In genomic region chr10:129807211-129807610, GRCh38 we compare ENCODE assay signal across 24 cellular contexts.
"Had no signal": no experiment of that assay in that cellular context is flagged by ENCODE, and none has a peak within 500 bp of the region (broad histone marks: within the 10 kb centered on the region; RNA-seq: fewer than 3 reads in every experiment).

No MANE protein-coding gene starts in this region.

- H3K4me1 ChIP-seq: esophagus squamous epithelium, gastrocnemius medialis, heart left ventricle, left ventricle myocardium inferior, lower lobe of right lung had no signal

- H2AFZ ChIP-seq: hepatocyte had no signal

- H3K4me1 Mint-ChIP-seq: immature natural killer cell, mesothelial cell of epicardium, naive B cell had no signal

- ATAC-seq: effector memory CD8-positive, alpha-beta T cell; gastrocnemius medialis; heart left ventricle; left colon; left lobe of liver; lower lobe of right lung; mucosa of descending colon had no signal

- DNase-seq: dermis blood vessel endothelial cell; dorsolateral prefrontal cortex; effector CD8-positive, alpha-beta T cell; effector memory CD8-positive, alpha-beta T cell; esophagus squamous epithelium; foreskin fibroblast; foreskin melanocyte; gastrocnemius medialis; heart left ventricle; hypothalamus; immature natural killer cell; islet precursor cell; kidney; kidney glomerular epithelial cell; left colon; left ventricle myocardium inferior; lower lobe of right lung; mesenchymal stem cell; mucosa of descending colon; naive B cell had no signal

- H3K27ac Mint-ChIP-seq: effector memory CD8-positive, alpha-beta T cell; immature natural killer cell; mesothelial cell of epicardium; naive B cell had no signal

- H3K27me3 ChIP-seq: esophagus squamous epithelium, gastrocnemius medialis, hepatocyte had no signal

- H3K36me3 ChIP-seq: esophagus squamous epithelium, gastrocnemius medialis, heart left ventricle, left ventricle myocardium inferior, lower lobe of right lung had no signal

- H3K4me3 ChIP-seq: coronary artery, dorsolateral prefrontal cortex, esophagus squamous epithelium, gastrocnemius medialis, heart left ventricle, hepatocyte, left ventricle myocardium inferior, lower lobe of right lung, mucosa of descending colon had no signal

- H3K9me3 ChIP-seq: gastrocnemius medialis had no signal

- H3K4me2 ChIP-seq: hepatocyte had no signal

- H3K27ac ChIP-seq: coronary artery, dorsolateral prefrontal cortex, esophagus squamous epithelium, gastrocnemius medialis, heart left ventricle, hepatocyte, left ventricle myocardium inferior, lower lobe of right lung had no signal

- H3K4me3 Mint-ChIP-seq: effector memory CD8-positive, alpha-beta T cell; immature natural killer cell; mesothelial cell of epicardium had no signal
